In genomic region chr14:33570717-33571058, GRCh38 we compare ENCODE assay signal across 19 cellular contexts.
"Had no signal": no experiment of that assay in that cellular context is flagged by ENCODE, and none has a peak within 500 bp of the region (broad histone marks: within the 10 kb centered on the region; RNA-seq: fewer than 3 reads in every experiment).

No MANE protein-coding gene starts in this region.

- H3K36me3 Mint-ChIP-seq: memory B cell; natural killer cell; stimulated activated naive B cell treated with anti-CD40 and anti-IgM and Interleukin-4, amounts not matched to agents 10 μg/mL and 1 μg/mL and 100 μg/mL, for 72 hours had no signal

- H3K9me3 Mint-ChIP-seq: activated naive CD4-positive, alpha-beta T cell treated with anti-CD3 and anti-CD28 coated beads for 36 hours; activated naive CD8-positive, alpha-beta T cell treated with anti-CD3 and anti-CD28 coated beads, Interleukin-2, amount 50 U/mL, for 24 hours had no signal

- H3K27me3 ChIP-seq: hepatocyte, left lung, right atrium auricular region, transverse colon, vagina had no signal

- H3K9me3 ChIP-seq: left lung, right atrium auricular region, transverse colon, vagina had no signal

- H3K4me1 ChIP-seq: left lung, right atrium auricular region, vagina had no signal

- H3K4me1 Mint-ChIP-seq: activated naive CD8-positive, alpha-beta T cell treated with anti-CD3 and anti-CD28 coated beads, Interleukin-2, amount 50 U/mL, for 24 hours; memory B cell; natural killer cell; stimulated activated naive B cell treated with anti-CD40 and anti-IgM and Interleukin-4, amounts not matched to agents 10 μg/mL and 1 μg/mL and 100 μg/mL, for 72 hours had no signal

- H3K4me3 Mint-ChIP-seq: activated naive CD4-positive, alpha-beta T cell treated with anti-CD3 and anti-CD28 coated beads for 36 hours; activated naive CD8-positive, alpha-beta T cell treated with anti-CD3 and anti-CD28 coated beads, Interleukin-2, amount 50 U/mL, for 24 hours; memory B cell; natural killer cell; stimulated activated naive B cell treated with anti-CD40 and anti-IgM and Interleukin-4, amounts not matched to agents 10 μg/mL and 1 μg/mL and 100 μg/mL, for 72 hours had no signal

- H3K27ac Mint-ChIP-seq: activated naive CD4-positive, alpha-beta T cell treated with anti-CD3 and anti-CD28 coated beads for 36 hours; activated naive CD8-positive, alpha-beta T cell treated with anti-CD3 and anti-CD28 coated beads, Interleukin-2, amount 50 U/mL, for 24 hours; activated T-helper 2 cell treated with anti-CD3 and anti-CD28 coated beads, Interferon-gamma antibody, Interleukin-2, Interleukin-4, amounts not matched to agents 10 μg/mL and 5 μg/mL and 100 μg/mL, durations not matched to agents 14 hours and 24 hours and 36 hours; memory B cell; natural killer cell; stimulated activated naive B cell treated with anti-CD40 and anti-IgM and Interleukin-4, amounts not matched to agents 10 μg/mL and 1 μg/mL and 100 μg/mL, for 72 hours had no signal

- DNase-seq: activated CD4-positive, alpha-beta T cell treated with anti-CD3 and anti-CD28 coated beads, Interleukin-2, amount 50 U/mL, for 48 hours; activated naive CD4-positive, alpha-beta T cell treated with anti-CD3 and anti-CD28 coated beads for 36 hours; activated naive CD8-positive, alpha-beta T cell treated with anti-CD3 and anti-CD28 coated beads, Interleukin-2, amount 50 U/mL, for 24 hours; central memory CD4-positive, alpha-beta T cell; islet precursor cell; left lung; natural killer cell; stimulated activated CD4-positive, alpha-beta T cell treated with anti-CD3 and anti-CD28 coated beads, Interleukin-2, amount 100 ng/mL, for 48 hours; stimulated activated naive B cell treated with anti-CD40 and anti-IgM and Interleukin-4, amounts not matched to agents 10 μg/mL and 1 μg/mL and 100 μg/mL, for 72 hours; T-helper 1 cell; T1000; transverse colon; WERI-Rb-1 had no signal

- ATAC-seq: activated naive CD8-positive, alpha-beta T cell treated with anti-CD3 and anti-CD28 coated beads, Interleukin-2, amount 50 U/mL, for 24 hours; esophagus mucosa; left lung; natural killer cell; stimulated activated naive B cell treated with anti-CD40 and anti-IgM and Interleukin-4, amounts not matched to agents 10 μg/mL and 1 μg/mL and 100 μg/mL, for 72 hours had no signal

- H3K27me3 Mint-ChIP-seq: activated naive CD8-positive, alpha-beta T cell treated with anti-CD3 and anti-CD28 coated beads, Interleukin-2, amount 50 U/mL, for 24 hours; memory B cell had no signal

- H3K4me3 ChIP-seq: hepatocyte, left lung, right atrium auricular region, transverse colon, vagina had no signal

- H3K36me3 ChIP-seq: left lung, right atrium auricular region, transverse colon, vagina, WERI-Rb-1 had no signal

- H3K27ac ChIP-seq: hepatocyte, left lung, right atrium auricular region, transverse colon, vagina, WERI-Rb-1 had no signal
